ENCODE assay signal across 1 cellular context in the genomic region with DNA sequence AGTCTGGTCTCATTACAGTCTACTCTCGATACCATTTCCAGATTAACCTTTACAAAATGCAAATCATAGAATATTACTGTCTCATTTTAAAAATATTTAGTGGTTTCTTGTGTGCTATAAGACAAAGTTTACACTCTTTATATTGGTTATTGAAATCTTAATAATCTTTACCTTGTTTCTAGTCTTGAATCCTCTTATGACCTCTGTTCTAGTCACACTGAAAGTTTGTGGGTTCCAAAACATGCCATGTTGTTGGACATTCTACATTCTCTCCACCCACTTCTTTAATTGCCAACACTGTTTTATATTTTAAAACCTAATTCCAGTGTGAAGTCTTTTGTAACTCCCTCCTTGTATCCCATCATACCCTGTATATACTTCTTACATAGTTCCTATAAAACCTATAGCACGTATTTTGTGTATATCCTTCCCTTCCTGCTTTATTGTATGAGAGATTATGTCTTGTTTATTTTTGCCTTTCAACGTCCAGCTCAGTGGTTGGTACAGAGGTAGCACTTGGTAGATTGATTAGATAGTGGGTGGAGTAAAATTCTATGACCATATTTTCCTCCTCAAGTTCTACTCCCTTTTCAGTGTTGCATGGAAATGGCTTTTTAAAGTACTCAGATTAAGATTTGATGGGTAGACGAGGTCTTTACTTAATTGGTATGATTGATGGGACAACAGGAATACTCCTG.
TF ChIP-seq lines count a peak whose summit lies in the region.

No MANE protein-coding gene starts in this region.

TF ChIP-seq in SK-N-SH treated with all-trans-retinoic acid at 6 μM for 48 hours, 23 proteins besides CTCF, POLR2A, EP300 and RAD21 (continued from another document):
- TF ChIP-seq, protein P1, sequence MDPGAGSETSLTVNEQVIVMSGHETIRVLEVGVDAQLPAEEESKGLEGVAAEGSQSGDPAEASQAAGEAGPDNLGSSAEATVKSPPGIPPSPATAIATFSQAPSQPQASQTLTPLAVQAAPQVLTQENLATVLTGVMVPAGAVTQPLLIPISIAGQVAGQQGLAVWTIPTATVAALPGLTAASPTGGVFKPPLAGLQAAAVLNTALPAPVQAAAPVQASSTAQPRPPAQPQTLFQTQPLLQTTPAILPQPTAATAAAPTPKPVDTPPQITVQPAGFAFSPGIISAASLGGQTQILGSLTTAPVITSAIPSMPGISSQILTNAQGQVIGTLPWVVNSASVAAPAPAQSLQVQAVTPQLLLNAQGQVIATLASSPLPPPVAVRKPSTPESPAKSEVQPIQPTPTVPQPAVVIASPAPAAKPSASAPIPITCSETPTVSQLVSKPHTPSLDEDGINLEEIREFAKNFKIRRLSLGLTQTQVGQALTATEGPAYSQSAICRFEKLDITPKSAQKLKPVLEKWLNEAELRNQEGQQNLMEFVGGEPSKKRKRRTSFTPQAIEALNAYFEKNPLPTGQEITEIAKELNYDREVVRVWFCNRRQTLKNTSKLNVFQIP (CRISPR knock-in tag; IDR thresholded peaks at IDR 0.05; ENCODE audit: borderline replicate concordance, low read depth): no peak
- no peak for TF ChIP-seq ZFP3 (CRISPR knock-in tag; IDR thresholded peaks at IDR 0.05)
